ENCODE assay signal across 1 cellular context in genomic region chr7:1768835-1769234, GRCh38.
TF ChIP-seq lines count a peak whose summit lies in the region.

No MANE protein-coding gene starts in this region.

TF ChIP-seq in SK-N-SH, 30 proteins besides CTCF, POLR2A, EP300 and RAD21 (continued from another document):
- TF ChIP-seq, protein P1, sequence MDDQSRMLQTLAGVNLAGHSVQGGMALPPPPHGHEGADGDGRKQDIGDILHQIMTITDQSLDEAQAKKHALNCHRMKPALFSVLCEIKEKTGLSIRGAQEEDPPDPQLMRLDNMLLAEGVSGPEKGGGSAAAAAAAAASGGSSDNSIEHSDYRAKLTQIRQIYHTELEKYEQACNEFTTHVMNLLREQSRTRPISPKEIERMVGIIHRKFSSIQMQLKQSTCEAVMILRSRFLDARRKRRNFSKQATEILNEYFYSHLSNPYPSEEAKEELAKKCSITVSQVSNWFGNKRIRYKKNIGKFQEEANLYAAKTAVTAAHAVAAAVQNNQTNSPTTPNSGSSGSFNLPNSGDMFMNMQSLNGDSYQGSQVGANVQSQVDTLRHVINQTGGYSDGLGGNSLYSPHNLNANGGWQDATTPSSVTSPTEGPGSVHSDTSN (IDR thresholded peaks at IDR 0.05), result peak; percentile 89
- TF ChIP-seq REST (IDR thresholded peaks at IDR 0.05; ENCODE audit: low read depth, low read length), result no peak
- TF ChIP-seq NFIC (IDR thresholded peaks at IDR 0.05; ENCODE audit: borderline replicate concordance), result no peak
- TF ChIP-seq, protein P2, sequence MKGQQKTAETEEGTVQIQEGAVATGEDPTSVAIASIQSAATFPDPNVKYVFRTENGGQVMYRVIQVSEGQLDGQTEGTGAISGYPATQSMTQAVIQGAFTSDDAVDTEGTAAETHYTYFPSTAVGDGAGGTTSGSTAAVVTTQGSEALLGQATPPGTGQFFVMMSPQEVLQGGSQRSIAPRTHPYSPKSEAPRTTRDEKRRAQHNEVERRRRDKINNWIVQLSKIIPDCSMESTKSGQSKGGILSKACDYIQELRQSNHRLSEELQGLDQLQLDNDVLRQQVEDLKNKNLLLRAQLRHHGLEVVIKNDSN (IDR thresholded peaks at IDR 0.05; ENCODE audit: borderline replicate concordance, low read depth), result no peak
- TF ChIP-seq POLR2AphosphoS5 (IDR thresholded peaks at IDR 0.05; ENCODE audit: low read depth, low read length), result no peak
- TF ChIP-seq TCF12 (IDR thresholded peaks at IDR 0.05), result no peak
